ENCODE assay signal across 9 cellular contexts in the genomic region with DNA sequence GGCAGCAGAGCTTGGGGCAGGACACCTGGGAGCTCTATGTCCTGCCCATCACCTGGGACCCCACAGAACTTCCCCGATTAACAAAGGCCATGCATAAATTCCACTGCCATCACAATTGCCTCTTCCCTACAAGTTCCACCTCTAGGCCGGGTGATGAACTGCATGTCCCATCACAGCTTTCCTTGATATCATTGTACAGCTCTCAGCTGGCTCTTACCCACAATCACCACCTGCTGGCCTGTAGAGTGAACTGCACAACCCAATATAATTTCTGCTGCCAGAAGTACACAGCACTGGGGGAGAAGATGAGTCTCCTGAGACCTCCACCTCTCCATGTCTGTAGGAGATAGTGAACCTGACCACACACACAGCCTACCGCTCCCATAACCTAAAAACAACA.
A peak's percentile ranks its signal among the peaks of the same experiment; 100 is the strongest.
DNase-seq lines count a peak whose midpoint lies in the region; ATAC-seq and TF ChIP-seq lines count a peak whose summit lies in the region.
"Had no signal": no experiment of that assay in that cellular context is flagged by ENCODE, and none has a peak within 500 bp of the region (broad histone marks: within the 10 kb centered on the region; RNA-seq: fewer than 3 reads in every experiment).

No MANE protein-coding gene starts in this region.

- CTCF ChIA-PET in activated CD4-positive, alpha-beta memory T cell treated with anti-CD3 and anti-CD28 coated beads for 36 hours (lab: Charles Lee): interaction anchor here (0.7 to 1.0 kb wide), 3 partner anchors 115 to 234 kb away, joined by 3 read pairs; no protein-coding TSS in a partner anchor
- CTCF ChIA-PET in activated CD4-positive, alpha-beta memory T cell treated with anti-CD3 and anti-CD28 coated beads, Interleukin-2, amount 10 ng/mL, durations not matched to agents 7 days and 5 days (lab: Charles Lee): no interaction called here

- no peak overlapping the region for H3K27ac Mint-ChIP-seq in activated CD4-positive, alpha-beta memory T cell treated with anti-CD3 and anti-CD28 coated beads for 36 hours
- H3K27ac Mint-ChIP-seq in activated CD4-positive, alpha-beta memory T cell treated with anti-CD3 and anti-CD28 coated beads, Interleukin-2, amount 10 ng/mL, durations not matched to agents 7 days and 5 days: no peak overlapping the region
- no peak overlapping the region for H3K27ac Mint-ChIP-seq in HFFc6
- H3K27ac Mint-ChIP-seq: activated naive CD8-positive, alpha-beta T cell treated with anti-CD3 and anti-CD28 coated beads, Interleukin-2, amount 10 ng/mL, durations not matched to agents 7 days and 5 days had no signal

- H3K27me3 Mint-ChIP-seq in activated CD4-positive, alpha-beta memory T cell treated with anti-CD3 and anti-CD28 coated beads for 36 hours: no peaks in the 10 kb centered on the region
- H3K27me3 Mint-ChIP-seq in activated CD4-positive, alpha-beta memory T cell treated with anti-CD3 and anti-CD28 coated beads, Interleukin-2, amount 10 ng/mL, durations not matched to agents 7 days and 5 days: no peaks in the 10 kb centered on the region
- no peaks in the 10 kb centered on the region; the same call in 1 of the 2 replicates for H3K27me3 Mint-ChIP-seq in HFFc6 (ENCODE audit: insufficient read depth)
- H3K27me3 Mint-ChIP-seq: activated naive CD8-positive, alpha-beta T cell treated with anti-CD3 and anti-CD28 coated beads, Interleukin-2, amount 10 ng/mL, durations not matched to agents 7 days and 5 days had no signal

- WGBS in upper lobe of left lung, 2 donors: 68 to 75% methylated on average over 3 of the region's 3 CpGs

- H3K36me3 Mint-ChIP-seq in activated CD4-positive, alpha-beta memory T cell treated with anti-CD3 and anti-CD28 coated beads for 36 hours: no peaks in the 10 kb centered on the region
- no peaks in the 10 kb centered on the region for H3K36me3 Mint-ChIP-seq in activated CD4-positive, alpha-beta memory T cell treated with anti-CD3 and anti-CD28 coated beads, Interleukin-2, amount 10 ng/mL, durations not matched to agents 7 days and 5 days (ENCODE audit: low read depth)
- H3K36me3 Mint-ChIP-seq in HFFc6 (ENCODE audit: low read depth): no peaks in the 10 kb centered on the region
- H3K36me3 Mint-ChIP-seq: activated naive CD8-positive, alpha-beta T cell treated with anti-CD3 and anti-CD28 coated beads, Interleukin-2, amount 10 ng/mL, durations not matched to agents 7 days and 5 days had no signal

- DNase-seq in activated CD4-positive, alpha-beta memory T cell treated with anti-CD3 and anti-CD28 coated beads for 36 hours: peak; percentile 10
- no peak for DNase-seq in activated CD4-positive, alpha-beta memory T cell treated with anti-CD3 and anti-CD28 coated beads, Interleukin-2, amount 10 ng/mL, durations not matched to agents 7 days and 5 days
- DNase-seq in HFFc6 (no peak), LNCaP clone FGC (ENCODE audit: low read depth) (peak; percentile 17), colonic mucosa (peak; percentile 40), upper lobe of left lung (no peak), NCI-H1105 (lab: John Stamatoyannopoulos, UW) (no peak), NCI-H2107 treated with DMSO at 0.1 percent for 48 hours (lab: John Stamatoyannopoulos, UW; ENCODE audit: unreplicated experiment) (no peak)
- DNase-seq: activated naive CD8-positive, alpha-beta T cell treated with anti-CD3 and anti-CD28 coated beads, Interleukin-2, amount 10 ng/mL, durations not matched to agents 7 days and 5 days had no signal

- POLR2A ChIA-PET in activated CD4-positive, alpha-beta memory T cell treated with anti-CD3 and anti-CD28 coated beads for 36 hours (lab: Charles Lee): no interaction called here
- POLR2A ChIA-PET in activated CD4-positive, alpha-beta memory T cell treated with anti-CD3 and anti-CD28 coated beads, Interleukin-2, amount 10 ng/mL, durations not matched to agents 7 days and 5 days (lab: Charles Lee): no interaction called here

- no peak for TF ChIP-seq EP300 in upper lobe of left lung (IDR thresholded peaks at IDR 0.05)

- H3K9me3 ChIP-seq in colonic mucosa (no peaks in the 10 kb centered on the region), upper lobe of left lung (peaks cover 0 to 9% (median 0%) of the 10 kb centered on the region in 4 donors)

- intact Hi-C loops in activated CD4-positive, alpha-beta memory T cell treated with anti-CD3 and anti-CD28 coated beads for 36 hours (cut with micrococcal nuclease): loop anchor here (2.0 kb wide), 1 partner anchor 116 kb away; no protein-coding TSS in a partner anchor
- intact Hi-C loops in colonic mucosa (cut with DNase I): loop anchor here (10.0 kb wide), 1 partner anchor 120 kb away; no protein-coding TSS in a partner anchor

- H3K27ac ChIP-seq in colonic mucosa (no peak overlapping the region), upper lobe of left lung (no peak overlapping the region)

- no peaks in the 10 kb centered on the region for H3K4me1 ChIP-seq in colonic mucosa
- H3K4me1 ChIP-seq in upper lobe of left lung: no peaks in the 10 kb centered on the region

- peaks cover 18% of the 10 kb centered on the region for H3K9me3 Mint-ChIP-seq in activated CD4-positive, alpha-beta memory T cell treated with anti-CD3 and anti-CD28 coated beads for 36 hours
- H3K9me3 Mint-ChIP-seq in activated CD4-positive, alpha-beta memory T cell treated with anti-CD3 and anti-CD28 coated beads, Interleukin-2, amount 10 ng/mL, durations not matched to agents 7 days and 5 days: peaks cover 8% of the 10 kb centered on the region
- H3K9me3 Mint-ChIP-seq in HFFc6: peaks cover 44% of the 10 kb centered on the region
- H3K9me3 Mint-ChIP-seq: activated naive CD8-positive, alpha-beta T cell treated with anti-CD3 and anti-CD28 coated beads, Interleukin-2, amount 10 ng/mL, durations not matched to agents 7 days and 5 days had no signal

- H3K36me3 ChIP-seq in colonic mucosa (no peaks in the 10 kb centered on the region), upper lobe of left lung (no peaks in the 10 kb centered on the region)

- H3K27me3 ChIP-seq in colonic mucosa (no peaks in the 10 kb centered on the region), upper lobe of left lung (no peaks in the 10 kb centered on the region)

- no peak for TF ChIP-seq POLR2A in upper lobe of left lung (IDR thresholded peaks at IDR 0.05)

- no peak overlapping the region for H3K9ac ChIP-seq in colonic mucosa (ENCODE audit: low read depth in 2 of 2, low read length in 2 of 2)

- no peak overlapping the region for H3K4me3 ChIP-seq in LNCaP clone FGC (ENCODE audit: low read depth, low read length)
- no peak overlapping the region for H3K4me3 ChIP-seq in colonic mucosa
- H3K4me3 ChIP-seq in upper lobe of left lung: no peak overlapping the region

- no peak overlapping the region for H3K4me3 Mint-ChIP-seq in activated CD4-positive, alpha-beta memory T cell treated with anti-CD3 and anti-CD28 coated beads for 36 hours
- H3K4me3 Mint-ChIP-seq in activated CD4-positive, alpha-beta memory T cell treated with anti-CD3 and anti-CD28 coated beads, Interleukin-2, amount 10 ng/mL, durations not matched to agents 7 days and 5 days: no peak overlapping the region
- H3K4me3 Mint-ChIP-seq in HFFc6: no peak overlapping the region
- H3K4me3 Mint-ChIP-seq: activated naive CD8-positive, alpha-beta T cell treated with anti-CD3 and anti-CD28 coated beads, Interleukin-2, amount 10 ng/mL, durations not matched to agents 7 days and 5 days had no signal

- no peak for ATAC-seq in upper lobe of left lung (ENCODE audit: low FRiP score in 2 of 2)

- no peaks in the 10 kb centered on the region for H3K4me1 Mint-ChIP-seq in activated CD4-positive, alpha-beta memory T cell treated with anti-CD3 and anti-CD28 coated beads for 36 hours (ENCODE audit: low read depth)
- no peaks in the 10 kb centered on the region for H3K4me1 Mint-ChIP-seq in activated CD4-positive, alpha-beta memory T cell treated with anti-CD3 and anti-CD28 coated beads, Interleukin-2, amount 10 ng/mL, durations not matched to agents 7 days and 5 days
- no peaks in the 10 kb centered on the region for H3K4me1 Mint-ChIP-seq in HFFc6 (ENCODE audit: low read depth)
- H3K4me1 Mint-ChIP-seq: activated naive CD8-positive, alpha-beta T cell treated with anti-CD3 and anti-CD28 coated beads, Interleukin-2, amount 10 ng/mL, durations not matched to agents 7 days and 5 days had no signal

- TF ChIP-seq CTCF in HFFc6 (IDR thresholded peaks at IDR 0.05): peak; percentile 55
- peak; percentile 58 for TF ChIP-seq CTCF in LNCaP clone FGC (IDR thresholded peaks at IDR 0.05; ENCODE audit: control insufficient read depth, extremely low read depth, insufficient read depth)
- TF ChIP-seq CTCF in colonic mucosa (IDR thresholded peaks at IDR 0.05): peak; percentile 49
- peak in 5 of 6 experiments; percentile 7 to 44 (median 14) for TF ChIP-seq CTCF in upper lobe of left lung (IDR thresholded peaks at IDR 0.05)

Comparison
In these comparisons a context has a peak if more than half of its experiments do, and no peak if none do; other contexts are left out.
1. DNase-seq: peak in activated CD4-positive, alpha-beta memory T cell treated with anti-CD3 and anti-CD28 coated beads for 36 hours (single experiment), LNCaP clone FGC (single experiment) and colonic mucosa (single experiment); none in activated CD4-positive, alpha-beta memory T cell treated with anti-CD3 and anti-CD28 coated beads, Interleukin-2, amount 10 ng/mL, durations not matched to agents 7 days and 5 days (single experiment), HFFc6 (single experiment), upper lobe of left lung (0 of 2), NCI-H1105 (single experiment) and NCI-H2107 treated with DMSO at 0.1 percent for 48 hours (single experiment).
2. Peak in every context shown above with its lines, with median percentiles within 50 percentile points of each other: CTCF ChIP-seq.